In the genomic region with DNA sequence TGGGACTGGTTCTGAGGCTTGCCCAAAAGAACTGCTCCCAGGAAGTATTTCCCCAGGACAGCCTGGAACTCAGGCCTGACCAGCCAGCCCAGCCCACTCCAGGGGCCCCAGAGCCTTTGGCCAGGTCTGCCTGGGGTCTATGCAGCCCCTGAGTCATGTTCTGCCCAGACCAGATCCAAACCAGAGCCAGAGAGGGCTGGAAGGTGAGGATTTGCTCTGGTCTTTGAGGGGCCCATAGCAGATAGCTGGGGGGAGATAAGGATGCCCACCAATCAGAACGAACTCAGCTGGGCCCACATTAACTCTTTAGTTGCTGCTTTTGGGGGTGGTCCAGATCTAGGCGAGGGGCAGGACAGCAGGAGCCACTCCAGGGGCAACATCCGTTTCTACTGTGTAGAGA, we compare ENCODE assay signal across 26 cellular contexts. TPM values are rescaled to one million over a fixed set of nuclear protein-coding genes. Genes with fewer than 3 reads are reported as not detected.
A peak's percentile ranks its signal among the peaks of the same experiment; 100 is the strongest.
DNase-seq lines count a peak whose midpoint lies in the region; ATAC-seq and TF ChIP-seq lines count a peak whose summit lies in the region.
"Had no signal": no experiment of that assay in that cellular context is flagged by ENCODE, and none has a peak within 500 bp of the region (broad histone marks: within the 10 kb centered on the region; RNA-seq: fewer than 3 reads in every experiment).

No MANE protein-coding gene starts in this region.

- no peaks in the 10 kb centered on the region for H3K36me3 ChIP-seq in neuronal stem cell (replicated peaks in 1 of 2; ENCODE audit: control insufficient read depth in 2 of 2, insufficient read depth in 2 of 2, low read length in 2 of 2)

- no peak overlapping the region for H3K4me3 Mint-ChIP-seq in Calu3 (ENCODE audit: low read depth, unreplicated experiment)
- H3K4me3 Mint-ChIP-seq: CD4-positive, alpha-beta memory T cell had no signal

- intact Hi-C loops in Calu3 (cut with micrococcal nuclease; ENCODE audit: unreplicated experiment) = no loop called here

- no peak overlapping the region for H3K4ac ChIP-seq in neuronal stem cell (ENCODE audit: low read length)

- no peaks in the 10 kb centered on the region for H3K79me1 ChIP-seq in neuronal stem cell (ENCODE audit: low read depth, low read length)

- no peak overlapping the region for H4K8ac ChIP-seq in neuronal stem cell (ENCODE audit: low read depth, low read length)

- H3K4me1 Mint-ChIP-seq in Calu3 (ENCODE audit: low read depth, unreplicated experiment) = peaks cover 46% of the 10 kb centered on the region
- H3K4me1 Mint-ChIP-seq: CD4-positive, alpha-beta memory T cell had no signal

- H3K18ac ChIP-seq in neuronal stem cell (ENCODE audit: low read length) = peak overlapping the region; percentile 55

- no TSS peak for BruUV-seq in Calu3 (replicated peaks; lab: Mats Ljungman, UMichigan)

- H3K27me3 Mint-ChIP-seq in Calu3 (ENCODE audit: unreplicated experiment) = no peaks in the 10 kb centered on the region
- H3K27me3 Mint-ChIP-seq: CD4-positive, alpha-beta memory T cell had no signal

- no peak overlapping the region for H3K14ac ChIP-seq in neuronal stem cell (ENCODE audit: low read length)

- DNase-seq in Calu3 (no peak), HL-60 (ENCODE audit: low read depth in 1 of 2, low spot score in 1 of 2) (no peak), epithelial cell of prostate (ENCODE audit: low read depth, low spot score) (no peak), neuronal stem cell (ENCODE audit: low spot score) (no peak), NCI-H1092 treated with DMSO at 0.1 percent for 48 hours (lab: John Stamatoyannopoulos, UW) (no peak), OCI-M1 (lab: John Stamatoyannopoulos, UW) (no peak), dermis blood vessel endothelial cell (no peak)
- DNase-seq: C1 segment of cervical spinal cord; CD4-positive, alpha-beta memory T cell; COR-L47; DMS 273 treated with DMSO at 0.1 percent for 48 hours; DMS79; EL; GF-D8; HCEC 1CT; Kasumi-1; NCI-H1105 treated with DMSO at 0.1 percent for 48 hours; NCI-H2029; NCI-H510A; NCI-H69; SIG-M5; SK-N-SH had no signal

- H3K23ac ChIP-seq in neuronal stem cell (ENCODE audit: low read depth, low read length, poor library complexity) = no peak overlapping the region

- ATAC-seq in GM19452 (IDR thresholded peaks at IDR 0.05; ENCODE audit: unreplicated experiment) = no peak
- ATAC-seq: Panc1 had no signal

- H3K9me3 ChIP-seq in neuronal stem cell (replicated peaks in 1 of 2; ENCODE audit: control insufficient read depth in 2 of 2, insufficient read depth in 1 of 2, low read depth in 1 of 2, low read length in 2 of 2) = no peaks in the 10 kb centered on the region
- H3K9me3 ChIP-seq: SK-N-SH had no signal

- H2AFZ ChIP-seq in neuronal stem cell (ENCODE audit: low read length) = no peak overlapping the region

- peaks cover 91% of the 10 kb centered on the region for H3K36me3 Mint-ChIP-seq in Calu3 (ENCODE audit: insufficient read depth, unreplicated experiment)
- H3K36me3 Mint-ChIP-seq: CD4-positive, alpha-beta memory T cell had no signal

- H3K9ac ChIP-seq in neuronal stem cell (ENCODE audit: low read depth, low read length, poor library complexity) = no peak overlapping the region
- H3K9ac ChIP-seq: SK-N-SH had no signal

- peak overlapping the region; percentile 47 for H2BK5ac ChIP-seq in neuronal stem cell (ENCODE audit: low read length)

- H2AK5ac ChIP-seq in neuronal stem cell (ENCODE audit: low read depth, low read length) = no peak overlapping the region

- CTCF ChIA-PET in Calu3 (lab: Charles Lee) = no interaction called here

- H3K27ac Mint-ChIP-seq in Calu3 (ENCODE audit: unreplicated experiment) = peak overlapping the region; percentile 61
- H3K27ac Mint-ChIP-seq: CD4-positive, alpha-beta memory T cell had no signal

- no peaks in the 10 kb centered on the region for H3K4me1 ChIP-seq in neuronal stem cell (ENCODE audit: control insufficient read depth in 2 of 2, insufficient read depth in 1 of 2, low read depth in 1 of 2, low read length in 2 of 2)

- TF ChIP-seq CTCF in Calu3 (IDR thresholded peaks at IDR 0.05; ENCODE audit: unreplicated experiment) = no peak
- no peak for TF ChIP-seq CTCF in HL-60 (IDR thresholded peaks at IDR 0.05; ENCODE audit: insufficient read depth, low read length)

- no CpG with 5 or more reads among the region's 3 CpGs for WGBS in neuronal stem cell (ENCODE audit: extremely low coverage in 2 of 2, insufficient read length in 2 of 2, insufficient replicate concordance in 1 of 2), 2 donors

- H3K27me3 ChIP-seq in HL-60 (ENCODE audit: insufficient read depth, poor library complexity, severe bottlenecking) (no peaks in the 10 kb centered on the region), neuronal stem cell (ENCODE audit: control insufficient read depth in 3 of 3, insufficient read depth in 3 of 3, low read depth in 1 of 3, low read length in 3 of 3) (peaks cover 0 to 19% (median 4%) of the 10 kb centered on the region in 3 experiments)

- no peak overlapping the region for H2BK12ac ChIP-seq in neuronal stem cell (ENCODE audit: low read length)

- H2BK120ac ChIP-seq in neuronal stem cell (ENCODE audit: low read depth, low read length) = no peak overlapping the region

- no peak overlapping the region for H3K4me2 ChIP-seq in neuronal stem cell (ENCODE audit: insufficient read depth, low read length, poor library complexity, severe bottlenecking)
- H3K4me2 ChIP-seq: SK-N-SH had no signal

- no peak overlapping the region for H2BK15ac ChIP-seq in neuronal stem cell (ENCODE audit: low read length)

- H3K4me3 ChIP-seq in HL-60 (replicated peaks; ENCODE audit: insufficient read depth, low read length) = no peak overlapping the region
- no peak overlapping the region for H3K4me3 ChIP-seq in neuronal stem cell (ENCODE audit: low read length in 2 of 2)

- H4K91ac ChIP-seq in neuronal stem cell (ENCODE audit: low read depth, low read length, poor library complexity) = no peak overlapping the region

- H3K27ac ChIP-seq in HL-60 (replicated peaks) (peak overlapping the region; percentile 40), epithelial cell of prostate (peak overlapping the region; percentile 89), neuronal stem cell (replicated peaks; ENCODE audit: low read length) (no peak overlapping the region)

- no peaks in the 10 kb centered on the region for H3K9me3 Mint-ChIP-seq in Calu3 (ENCODE audit: low read depth, unreplicated experiment)
- H3K9me3 Mint-ChIP-seq: CD4-positive, alpha-beta memory T cell had no signal

RNA-seq across cellular contexts. Expression of a gene that starts 16.8 kb away (rescaled TPM):
- total RNA-seq in Calu3 (2022) = 85.8 and 88.5 TPM in 2 replicates
- 0.39 TPM for polyA plus RNA-seq in neuronal stem cell (2013, experiment 1 of 2)
- polyA plus RNA-seq in neuronal stem cell (2013, experiment 2 of 2) = 0.39 TPM
- total RNA-seq in dermis blood vessel endothelial cell = under 0.01 TPM in 1 of 2 replicates, not detected in the other
- total RNA-seq: CD4-positive, alpha-beta memory T cell had no signal
- polyA plus RNA-seq: CD4-positive, alpha-beta memory T cell; SK-N-SH had no signal

RNA-seq across cellular contexts. Expression of a gene that starts 47.5 kb away (rescaled TPM):
- total RNA-seq in Calu3 (2022) (not detected in 2 replicates), dermis blood vessel endothelial cell (not detected in 2 replicates)
- polyA plus RNA-seq in neuronal stem cell (2013, experiment 1 of 2) = 2.2 TPM
- 2.8 TPM for polyA plus RNA-seq in neuronal stem cell (2013, experiment 2 of 2)
- total RNA-seq: A673; CD4-positive, alpha-beta memory T cell; M059J had no signal
- polyA plus RNA-seq: CD4-positive, alpha-beta memory T cell had no signal

Comparison
In these comparisons a context has a peak if more than half of its experiments do, and no peak if none do; other contexts are left out.
1. RNA of a gene that starts 16.8 kb away (total RNA-seq): 85.8 to 88.5 TPM in Calu3; under 0.01 TPM in dermis blood vessel endothelial cell; every median in the first group is over 10 times any median in the second.